In the genomic region with DNA sequence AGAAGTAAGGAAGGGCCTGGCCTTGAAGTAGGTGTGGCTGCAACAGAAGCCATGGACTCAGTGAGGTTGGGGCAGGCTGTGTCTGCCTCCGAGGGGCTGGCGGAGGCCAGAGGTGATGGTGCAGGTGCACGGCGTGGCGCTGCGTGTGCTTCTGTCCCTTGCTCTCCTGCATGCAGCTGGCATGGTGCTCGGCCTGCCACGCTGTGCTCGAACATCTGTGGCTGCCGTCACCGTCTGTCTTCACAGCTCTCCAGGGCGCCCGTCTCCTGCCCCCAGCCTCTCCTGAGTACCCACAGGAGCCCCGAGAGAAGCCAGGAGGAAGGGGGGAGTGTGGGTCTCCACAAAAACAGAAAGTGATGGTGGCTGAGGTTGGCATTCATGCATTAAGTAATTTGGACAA, we compare ENCODE assay signal across 2 cellular contexts.
TF ChIP-seq lines count a peak whose summit lies in the region.

No MANE protein-coding gene starts in this region.

TF ChIP-seq in SK-N-SH, 30 proteins besides CTCF, POLR2A, EP300 and RAD21 (continued from another document):
- TF ChIP-seq ZBTB33 (IDR thresholded peaks at IDR 0.05; ENCODE audit: borderline replicate concordance, low read depth): no peak
- TF ChIP-seq, protein P1, sequence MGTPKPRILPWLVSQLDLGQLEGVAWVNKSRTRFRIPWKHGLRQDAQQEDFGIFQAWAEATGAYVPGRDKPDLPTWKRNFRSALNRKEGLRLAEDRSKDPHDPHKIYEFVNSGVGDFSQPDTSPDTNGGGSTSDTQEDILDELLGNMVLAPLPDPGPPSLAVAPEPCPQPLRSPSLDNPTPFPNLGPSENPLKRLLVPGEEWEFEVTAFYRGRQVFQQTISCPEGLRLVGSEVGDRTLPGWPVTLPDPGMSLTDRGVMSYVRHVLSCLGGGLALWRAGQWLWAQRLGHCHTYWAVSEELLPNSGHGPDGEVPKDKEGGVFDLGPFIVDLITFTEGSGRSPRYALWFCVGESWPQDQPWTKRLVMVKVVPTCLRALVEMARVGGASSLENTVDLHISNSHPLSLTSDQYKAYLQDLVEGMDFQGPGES (IDR thresholded peaks at IDR 0.05; ENCODE audit: low read depth, low read length): no peak
- no peak for TF ChIP-seq NRF1 (IDR thresholded peaks at IDR 0.05; ENCODE audit: low read depth, low read length)
- TF ChIP-seq GATA2 (CRISPR knock-in tag; IDR thresholded peaks at IDR 0.05): no peak
- TF ChIP-seq FOSL2 (IDR thresholded peaks at IDR 0.05; ENCODE audit: borderline replicate concordance, low read depth): no peak
- TF ChIP-seq, protein P2, sequence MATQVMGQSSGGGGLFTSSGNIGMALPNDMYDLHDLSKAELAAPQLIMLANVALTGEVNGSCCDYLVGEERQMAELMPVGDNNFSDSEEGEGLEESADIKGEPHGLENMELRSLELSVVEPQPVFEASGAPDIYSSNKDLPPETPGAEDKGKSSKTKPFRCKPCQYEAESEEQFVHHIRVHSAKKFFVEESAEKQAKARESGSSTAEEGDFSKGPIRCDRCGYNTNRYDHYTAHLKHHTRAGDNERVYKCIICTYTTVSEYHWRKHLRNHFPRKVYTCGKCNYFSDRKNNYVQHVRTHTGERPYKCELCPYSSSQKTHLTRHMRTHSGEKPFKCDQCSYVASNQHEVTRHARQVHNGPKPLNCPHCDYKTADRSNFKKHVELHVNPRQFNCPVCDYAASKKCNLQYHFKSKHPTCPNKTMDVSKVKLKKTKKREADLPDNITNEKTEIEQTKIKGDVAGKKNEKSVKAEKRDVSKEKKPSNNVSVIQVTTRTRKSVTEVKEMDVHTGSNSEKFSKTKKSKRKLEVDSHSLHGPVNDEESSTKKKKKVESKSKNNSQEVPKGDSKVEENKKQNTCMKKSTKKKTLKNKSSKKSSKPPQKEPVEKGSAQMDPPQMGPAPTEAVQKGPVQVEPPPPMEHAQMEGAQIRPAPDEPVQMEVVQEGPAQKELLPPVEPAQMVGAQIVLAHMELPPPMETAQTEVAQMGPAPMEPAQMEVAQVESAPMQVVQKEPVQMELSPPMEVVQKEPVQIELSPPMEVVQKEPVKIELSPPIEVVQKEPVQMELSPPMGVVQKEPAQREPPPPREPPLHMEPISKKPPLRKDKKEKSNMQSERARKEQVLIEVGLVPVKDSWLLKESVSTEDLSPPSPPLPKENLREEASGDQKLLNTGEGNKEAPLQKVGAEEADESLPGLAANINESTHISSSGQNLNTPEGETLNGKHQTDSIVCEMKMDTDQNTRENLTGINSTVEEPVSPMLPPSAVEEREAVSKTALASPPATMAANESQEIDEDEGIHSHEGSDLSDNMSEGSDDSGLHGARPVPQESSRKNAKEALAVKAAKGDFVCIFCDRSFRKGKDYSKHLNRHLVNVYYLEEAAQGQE (IDR thresholded peaks at IDR 0.05; ENCODE audit: low read depth, low read length): no peak
- TF ChIP-seq PBX3 (IDR thresholded peaks at IDR 0.05): no peak
- no peak for TF ChIP-seq RCOR1 (IDR thresholded peaks at IDR 0.05; ENCODE audit: low read length)
- TF ChIP-seq RFX5 (IDR thresholded peaks at IDR 0.05; ENCODE audit: low read length): no peak
- no peak for TF ChIP-seq YY1 (IDR thresholded peaks at IDR 0.05; ENCODE audit: low read depth)
- TF ChIP-seq FOXM1 (IDR thresholded peaks at IDR 0.05; ENCODE audit: low read depth): no peak
- TF ChIP-seq USF2 (IDR thresholded peaks at IDR 0.05; ENCODE audit: borderline replicate concordance, low read depth, low read length): no peak

TF ChIP-seq in SK-N-SH treated with all-trans-retinoic acid at 6 μM for 48 hours, 23 proteins besides CTCF, POLR2A, EP300 and RAD21 (continued from another document):
- TF ChIP-seq PATZ1 (CRISPR knock-in tag; IDR thresholded peaks at IDR 0.05; ENCODE audit: borderline replicate concordance) (no peak), ISL1 (CRISPR knock-in tag; IDR thresholded peaks at IDR 0.05) (no peak), RARB (CRISPR knock-in tag; IDR thresholded peaks at IDR 0.05) (no peak), ZNF8 (CRISPR knock-in tag; IDR thresholded peaks at IDR 0.05) (no peak), CSDC2 (CRISPR knock-in tag; IDR thresholded peaks at IDR 0.05) (no peak), ARNTL (CRISPR knock-in tag; IDR thresholded peaks at IDR 0.05; ENCODE audit: borderline replicate concordance, low read depth) (no peak), ZFP30 (CRISPR knock-in tag; IDR thresholded peaks at IDR 0.05) (no peak), TOX (CRISPR knock-in tag; IDR thresholded peaks at IDR 0.05; ENCODE audit: borderline replicate concordance) (no peak), SNAI2 (CRISPR knock-in tag; IDR thresholded peaks at IDR 0.05) (no peak), POU6F1 (CRISPR knock-in tag; IDR thresholded peaks at IDR 0.05; ENCODE audit: borderline replicate concordance, low read depth) (no peak)
